Comparison of ENCODE assay signal across 8 cellular contexts in genomic region chr2:159615936-159616733, GRCh38. TPM values are rescaled to one million over a fixed set of nuclear protein-coding genes. Genes with fewer than 3 reads are reported as not detected.
DNase-seq lines count a peak whose midpoint lies in the region; ATAC-seq and TF ChIP-seq lines count a peak whose summit lies in the region.

A gene with protein sequence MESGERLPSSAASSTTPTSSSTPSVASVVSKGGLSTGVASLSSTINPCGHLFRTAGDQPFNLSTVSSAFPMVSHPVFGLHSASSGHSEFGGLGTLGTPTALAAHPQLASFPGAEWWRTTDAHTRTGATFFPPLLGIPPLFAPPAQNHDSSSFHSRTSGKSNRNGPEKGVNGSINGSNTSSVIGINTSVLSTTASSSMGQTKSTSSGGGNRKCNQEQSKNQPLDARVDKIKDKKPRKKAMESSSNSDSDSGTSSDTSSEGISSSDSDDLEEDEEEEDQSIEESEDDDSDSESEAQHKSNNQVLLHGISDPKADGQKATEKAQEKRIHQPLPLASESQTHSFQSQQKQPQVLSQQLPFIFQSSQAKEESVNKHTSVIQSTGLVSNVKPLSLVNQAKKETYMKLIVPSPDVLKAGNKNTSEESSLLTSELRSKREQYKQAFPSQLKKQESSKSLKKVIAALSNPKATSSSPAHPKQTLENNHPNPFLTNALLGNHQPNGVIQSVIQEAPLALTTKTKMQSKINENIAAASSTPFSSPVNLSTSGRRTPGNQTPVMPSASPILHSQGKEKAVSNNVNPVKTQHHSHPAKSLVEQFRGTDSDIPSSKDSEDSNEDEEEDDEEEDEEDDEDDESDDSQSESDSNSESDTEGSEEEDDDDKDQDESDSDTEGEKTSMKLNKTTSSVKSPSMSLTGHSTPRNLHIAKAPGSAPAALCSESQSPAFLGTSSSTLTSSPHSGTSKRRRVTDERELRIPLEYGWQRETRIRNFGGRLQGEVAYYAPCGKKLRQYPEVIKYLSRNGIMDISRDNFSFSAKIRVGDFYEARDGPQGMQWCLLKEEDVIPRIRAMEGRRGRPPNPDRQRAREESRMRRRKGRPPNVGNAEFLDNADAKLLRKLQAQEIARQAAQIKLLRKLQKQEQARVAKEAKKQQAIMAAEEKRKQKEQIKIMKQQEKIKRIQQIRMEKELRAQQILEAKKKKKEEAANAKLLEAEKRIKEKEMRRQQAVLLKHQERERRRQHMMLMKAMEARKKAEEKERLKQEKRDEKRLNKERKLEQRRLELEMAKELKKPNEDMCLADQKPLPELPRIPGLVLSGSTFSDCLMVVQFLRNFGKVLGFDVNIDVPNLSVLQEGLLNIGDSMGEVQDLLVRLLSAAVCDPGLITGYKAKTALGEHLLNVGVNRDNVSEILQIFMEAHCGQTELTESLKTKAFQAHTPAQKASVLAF (N-terminal part only) (minus strand): TSS chr2:159616548. CDS start chr2:159478719, 137,829 bp downstream.

- peak within 1 kb of the TSS; percentile 92 to 99 (median 98) for H3K27ac Mint-ChIP-seq in CD14-positive monocyte

- peak within 1 kb of the TSS; percentile 94 to 99 (median 96) for H3K9ac ChIP-seq in subcutaneous abdominal adipose tissue (ENCODE audit: low read length in 5 of 5)

- DNase-seq in CD14-positive monocyte (ENCODE audit: low spot score) (peak; percentile 44), NCI-H510A (lab: John Stamatoyannopoulos, UW) (peak; percentile 11), esophagus squamous epithelium (lab: John Stamatoyannopoulos, UW) (no peak), middle frontal gyrus (ENCODE audit: extremely low spot score, low spot score) (peak; percentile 65)
- DNase-seq in activated T-cell treated with anti-CD3 and anti-CD28 coated beads, Interleukin-2, amount 50 U/mL, for 4 hours = no peak

- H3K27me3 ChIP-seq in esophagus squamous epithelium (no peaks in the 10 kb centered on the region), subcutaneous abdominal adipose tissue (ENCODE audit: control insufficient read depth in 5 of 5, insufficient read depth in 4 of 5, low read length in 5 of 5) (no peaks in the 10 kb centered on the region)

- peaks cover 51% of the 10 kb centered on the region for H3K4me1 Mint-ChIP-seq in CD14-positive monocyte
- peaks cover 8% of the 10 kb centered on the region for H3K4me1 Mint-ChIP-seq in activated T-cell treated with anti-CD3 and anti-CD28 coated beads, Interleukin-2, amount 50 U/mL, for 4 hours (ENCODE audit: low read depth)

- peak in 1 of 4 donors; percentile 41 for TF ChIP-seq POLR2A in esophagus squamous epithelium (IDR thresholded peaks at IDR 0.05)

- no peaks in the 10 kb centered on the region for H3K27me3 Mint-ChIP-seq in CD14-positive monocyte (ENCODE audit: low read depth in 3 of 3)
- peaks cover 18% of the 10 kb centered on the region for H3K27me3 Mint-ChIP-seq in activated T-cell treated with anti-CD3 and anti-CD28 coated beads, Interleukin-2, amount 50 U/mL, for 4 hours (ENCODE audit: low read depth)

- intact Hi-C loops in CD14-positive monocyte (cut with micrococcal nuclease) = no loop called here
- intact Hi-C loops in esophagus squamous epithelium (cut with DNase I) = no loop called here

- H3K4me1 ChIP-seq in esophagus squamous epithelium (peaks cover 0 to 48% (median 11%) of the 10 kb centered on the region in 3 donors), subcutaneous abdominal adipose tissue (ENCODE audit: control insufficient read depth in 5 of 5, insufficient read depth in 5 of 5, low read length in 5 of 5) (peaks cover 0 to 30% (median 27%) of the 10 kb centered on the region in 5 donors)

- peak; percentile 69 for ATAC-seq in GM18909 (IDR thresholded peaks at IDR 0.05; ENCODE audit: poor library complexity, unreplicated experiment)
- peak; percentile 40 for ATAC-seq in HG03108 (IDR thresholded peaks at IDR 0.05; ENCODE audit: unreplicated experiment)
- ATAC-seq in activated T-cell treated with anti-CD3 and anti-CD28 coated beads, Interleukin-2, amount 50 U/mL, for 4 hours = peak; percentile 71 to 77

- H3K9me3 ChIP-seq in esophagus squamous epithelium (no peaks in the 10 kb centered on the region), subcutaneous abdominal adipose tissue (ENCODE audit: control insufficient read depth in 5 of 5, low read length in 5 of 5) (no peaks in the 10 kb centered on the region)

- TF ChIP-seq CTCF in CD14-positive monocyte (IDR thresholded peaks at IDR 0.05) (no peak), esophagus squamous epithelium (IDR thresholded peaks at IDR 0.05) (no peak)

- H3K4me3 Mint-ChIP-seq in CD14-positive monocyte = peak within 1 kb of the TSS; percentile 93
- peak within 1 kb of the TSS; percentile 81 for H3K4me3 Mint-ChIP-seq in activated T-cell treated with anti-CD3 and anti-CD28 coated beads, Interleukin-2, amount 50 U/mL, for 4 hours

- peaks cover 0 to 2% of the 10 kb centered on the region in 2 donors for H3K36me3 Mint-ChIP-seq in CD14-positive monocyte
- no peaks in the 10 kb centered on the region for H3K36me3 Mint-ChIP-seq in activated T-cell treated with anti-CD3 and anti-CD28 coated beads, Interleukin-2, amount 50 U/mL, for 4 hours (ENCODE audit: insufficient read depth)

- H3K36me3 ChIP-seq in esophagus squamous epithelium (no peaks in the 10 kb centered on the region), subcutaneous abdominal adipose tissue (ENCODE audit: control insufficient read depth in 5 of 5, insufficient read depth in 5 of 5, low read length in 5 of 5) (no peaks in the 10 kb centered on the region)

- WGBS in esophagus squamous epithelium, 2 donors = 0 to 3% methylated on average over 11 to 22 of the region's 35 CpGs

- H3K27ac ChIP-seq in esophagus squamous epithelium = peak within 1 kb of the TSS; percentile 95 to 98 (median 97)
- H3K27ac ChIP-seq in subcutaneous abdominal adipose tissue (ENCODE audit: low read depth, low read length) = peak within 1 kb of the TSS; percentile 98

- peak within 1 kb of the TSS; percentile 58 to 89 (median 78) for H3K4me3 ChIP-seq in esophagus squamous epithelium
- peak within 1 kb of the TSS; percentile 85 to 92 (median 90) for H3K4me3 ChIP-seq in subcutaneous abdominal adipose tissue (ENCODE audit: low read depth in 1 of 5, low read length in 5 of 5)

- H3K9me3 Mint-ChIP-seq in CD14-positive monocyte = peaks cover 0 to 3% (median 0%) of the 10 kb centered on the region in 7 donors
- H3K9me3 Mint-ChIP-seq in activated T-cell treated with anti-CD3 and anti-CD28 coated beads, Interleukin-2, amount 50 U/mL, for 4 hours = no peaks in the 10 kb centered on the region

RNA-seq across cellular contexts. Expression of the gene that starts here (rescaled TPM):
- 10 to 100 TPM; 12.9 to 34.2 TPM for polyA plus RNA-seq in CD14-positive monocyte
- 1 to 10 TPM; 5.0 to 6.7 (median 5.1) TPM for total RNA-seq in activated T-cell treated with anti-CD3 and anti-CD28 coated beads, Interleukin-2, amount 50 U/mL, for 4 hours
- 10 to 100 TPM; 41.6 to 94.6 (median 54.1) TPM for total RNA-seq in esophagus squamous epithelium

Comparison
In these comparisons a context has a peak if more than half of its experiments do, and no peak if none do; other contexts are left out.
1. RNA of the gene that starts here (total RNA-seq): 41.6 to 94.6 TPM in esophagus squamous epithelium; 5.0 to 6.7 TPM in activated T-cell treated with anti-CD3 and anti-CD28 coated beads, Interleukin-2, amount 50 U/mL, for 4 hours; every median in the first group is over 4 times any median in the second.
2. DNase-seq: peak in CD14-positive monocyte (single experiment), NCI-H510A (single experiment) and middle frontal gyrus (single experiment); none in activated T-cell treated with anti-CD3 and anti-CD28 coated beads, Interleukin-2, amount 50 U/mL, for 4 hours (single experiment) and esophagus squamous epithelium (single experiment).
3. Peak in every context shown above with its lines, with median percentiles within 50 percentile points of each other: ATAC-seq.